Comparison of ENCODE assay signal across 9 cellular contexts in genomic region chr14:77124345-77125274, GRCh38. TPM values are rescaled to one million over a fixed set of nuclear protein-coding genes. Genes with fewer than 3 reads are reported as not detected.
DNase-seq lines count a peak whose midpoint lies in the region; ATAC-seq and TF ChIP-seq lines count a peak whose summit lies in the region.
"Had no signal": no experiment of that assay in that cellular context is flagged by ENCODE, and none has a peak within 500 bp of the region (broad histone marks: within the 10 kb centered on the region; RNA-seq: fewer than 3 reads in every experiment).

No MANE protein-coding gene starts in this region.

- peak; percentile 79 for ATAC-seq in activated T-cell treated with anti-CD3 and anti-CD28 coated beads, Interleukin-2, amount 50 U/mL, for 72 hours (replicated peaks in 1 of 2)
- ATAC-seq in natural killer cell treated with Interleukin-12 subunit alpha and Interleukin-12 subunit beta and Interleukin-15 and Interleukin-18, amount 100 ng/mL, for 72 hours: peak; percentile 80 to 87
- no peak for ATAC-seq in HG02884 (IDR thresholded peaks at IDR 0.05; ENCODE audit: unreplicated experiment)
- ATAC-seq in GM21786 (IDR thresholded peaks at IDR 0.05; ENCODE audit: unreplicated experiment): no peak

- peak overlapping the region; percentile 41 for H3K4me3 ChIP-seq in fibroblast of mammary gland (ENCODE audit: control insufficient read depth, low read depth, low read length)

- H3K36me3 Mint-ChIP-seq in activated T-cell treated with anti-CD3 and anti-CD28 coated beads, Interleukin-2, amount 50 U/mL, for 72 hours (ENCODE audit: insufficient read depth in 2 of 2): no peaks in the 10 kb centered on the region
- H3K36me3 Mint-ChIP-seq in natural killer cell treated with Interleukin-12 subunit alpha and Interleukin-12 subunit beta and Interleukin-15 and Interleukin-18, amount 100 ng/mL, for 72 hours: no peaks in the 10 kb centered on the region

- H3K27me3 Mint-ChIP-seq in activated T-cell treated with anti-CD3 and anti-CD28 coated beads, Interleukin-2, amount 50 U/mL, for 72 hours (ENCODE audit: low read depth): peaks cover 25% of the 10 kb centered on the region
- peaks cover 15 to 20% of the 10 kb centered on the region in 2 donors for H3K27me3 Mint-ChIP-seq in natural killer cell treated with Interleukin-12 subunit alpha and Interleukin-12 subunit beta and Interleukin-15 and Interleukin-18, amount 100 ng/mL, for 72 hours

- in situ Hi-C loops in GM13976 (cut with MboI; ENCODE audit: low sequenced_read_pairs, unreplicated experiment): no loop called here

- no peak overlapping the region for H3K27ac Mint-ChIP-seq in activated T-cell treated with anti-CD3 and anti-CD28 coated beads, Interleukin-2, amount 50 U/mL, for 72 hours
- no peak overlapping the region for H3K27ac Mint-ChIP-seq in natural killer cell treated with Interleukin-12 subunit alpha and Interleukin-12 subunit beta and Interleukin-15 and Interleukin-18, amount 100 ng/mL, for 72 hours

- DNase-seq in GM13976 (ENCODE audit: low spot score): peak; percentile 86
- peak; percentile 79 for DNase-seq in NCI-H69 (lab: John Stamatoyannopoulos, UW)
- peak; percentile 64 to 82 for DNase-seq in activated T-cell treated with anti-CD3 and anti-CD28 coated beads, Interleukin-2, amount 50 U/mL, for 72 hours
- DNase-seq in fibroblast of mammary gland (ENCODE audit: low read depth): peak; percentile 25
- no peak for DNase-seq in natural killer cell treated with Interleukin-12 subunit alpha and Interleukin-12 subunit beta and Interleukin-15 and Interleukin-18, amount 100 ng/mL, for 72 hours (ENCODE audit: low spot score)
- peak; percentile 8 for DNase-seq in stromal cell of bone marrow (ENCODE audit: low read depth)

- no peaks in the 10 kb centered on the region for H3K9me3 Mint-ChIP-seq in activated T-cell treated with anti-CD3 and anti-CD28 coated beads, Interleukin-2, amount 50 U/mL, for 72 hours
- H3K9me3 Mint-ChIP-seq in natural killer cell treated with Interleukin-12 subunit alpha and Interleukin-12 subunit beta and Interleukin-15 and Interleukin-18, amount 100 ng/mL, for 72 hours: no peaks in the 10 kb centered on the region

- H3K4me1 Mint-ChIP-seq in activated T-cell treated with anti-CD3 and anti-CD28 coated beads, Interleukin-2, amount 50 U/mL, for 72 hours (ENCODE audit: low read depth): peaks cover 33% of the 10 kb centered on the region
- H3K4me1 Mint-ChIP-seq in natural killer cell treated with Interleukin-12 subunit alpha and Interleukin-12 subunit beta and Interleukin-15 and Interleukin-18, amount 100 ng/mL, for 72 hours (ENCODE audit: low read depth in 2 of 2): peaks cover 6 to 28% of the 10 kb centered on the region in 2 donors

- TF ChIP-seq CTCF in GM13976 (IDR thresholded peaks at IDR 0.05; ENCODE audit: borderline replicate concordance, control extremely low read depth, extremely low read depth, insufficient read depth, missing control alignments): peak; percentile 92
- no peak for TF ChIP-seq CTCF in fibroblast of mammary gland (conservative IDR thresholded peaks at IDR 0.05; ENCODE audit: control insufficient read depth, insufficient read depth, low read depth, low read length)

- H3K4me3 Mint-ChIP-seq in activated T-cell treated with anti-CD3 and anti-CD28 coated beads, Interleukin-2, amount 50 U/mL, for 72 hours: peak overlapping the region; percentile 80 to 81
- H3K4me3 Mint-ChIP-seq in natural killer cell treated with Interleukin-12 subunit alpha and Interleukin-12 subunit beta and Interleukin-15 and Interleukin-18, amount 100 ng/mL, for 72 hours: peak overlapping the region; percentile 65

RNA-seq across cellular contexts. Expression of gene ZDHHC22, which starts 17.0 kb away (rescaled TPM):
- total RNA-seq in activated T-cell treated with anti-CD3 and anti-CD28 coated beads, Interleukin-2, amount 50 U/mL, for 72 hours: not detected
- not detected for total RNA-seq in natural killer cell treated with Interleukin-12 subunit alpha and Interleukin-12 subunit beta and Interleukin-15 and Interleukin-18, amount 100 ng/mL, for 72 hours
- total RNA-seq: dermis microvascular lymphatic vessel endothelial cell had no signal

RNA-seq across cellular contexts. Expression of gene CIPC, which starts 26.6 kb away (rescaled TPM):
- total RNA-seq in activated T-cell treated with anti-CD3 and anti-CD28 coated beads, Interleukin-2, amount 50 U/mL, for 72 hours: 1 to 10 TPM; 5.1 to 6.4 TPM
- total RNA-seq in natural killer cell treated with Interleukin-12 subunit alpha and Interleukin-12 subunit beta and Interleukin-15 and Interleukin-18, amount 100 ng/mL, for 72 hours: 10 to 100 TPM; 11.8 to 19.6 TPM

RNA-seq across cellular contexts. Expression of gene TMEM63C, which starts 57.0 kb away (rescaled TPM):
- 1 to 10 TPM; 1.9 to 2.1 TPM for total RNA-seq in activated T-cell treated with anti-CD3 and anti-CD28 coated beads, Interleukin-2, amount 50 U/mL, for 72 hours
- total RNA-seq in natural killer cell treated with Interleukin-12 subunit alpha and Interleukin-12 subunit beta and Interleukin-15 and Interleukin-18, amount 100 ng/mL, for 72 hours: under 1 TPM; 0.12 to 0.84 TPM

Comparison
In these comparisons a context has a peak if more than half of its experiments do, and no peak if none do; other contexts are left out.
1. ATAC-seq: peak in activated T-cell treated with anti-CD3 and anti-CD28 coated beads, Interleukin-2, amount 50 U/mL, for 72 hours (2 of 2) and natural killer cell treated with Interleukin-12 subunit alpha and Interleukin-12 subunit beta and Interleukin-15 and Interleukin-18, amount 100 ng/mL, for 72 hours (2 of 2); none in HG02884 (single experiment) and GM21786 (single experiment).